ENCODE assay signal across 18 cellular contexts in genomic region chr20:33352258-33353012, GRCh38. TPM values are rescaled to one million over a fixed set of nuclear protein-coding genes. Genes with fewer than 3 reads are reported as not detected.
A peak's percentile ranks its signal among the peaks of the same experiment; 100 is the strongest.
DNase-seq lines count a peak whose midpoint lies in the region; ATAC-seq lines count a peak whose summit lies in the region.
"Had no signal": no experiment of that assay in that cellular context is flagged by ENCODE, and none has a peak within 500 bp of the region (broad histone marks: within the 10 kb centered on the region; RNA-seq: fewer than 3 reads in every experiment).

No MANE protein-coding gene starts in this region.

- peak; percentile 19 for DNase-seq in activated T-cell treated with anti-CD3 and anti-CD28 coated beads, Interleukin-2, amount 50 U/mL, for 24 hours
- DNase-seq in activated T-cell treated with anti-CD3 and anti-CD28 coated beads, Interleukin-2, amount 50 U/mL, for 72 hours, result no peak
- DNase-seq in stimulated activated naive B cell treated with anti-CD40 and anti-IgM and Interleukin-4, amounts not matched to agents 10 μg/mL and 1 μg/mL and 100 μg/mL, for 72 hours, result no peak
- DNase-seq in NCI-H2107 treated with DMSO at 0.1 percent for 48 hours (lab: John Stamatoyannopoulos, UW; ENCODE audit: unreplicated experiment), result no peak
- DNase-seq in HUDEP-2 (lab: John Stamatoyannopoulos, UW; ENCODE audit: unreplicated experiment in 76 of 76), result no peak
- DNase-seq in stimulated activated CD4-positive, alpha-beta T cell treated with anti-CD3 and anti-CD28 coated beads, Interleukin-4, amount 100 ng/mL, for 1 hour, result no peak
- DNase-seq: 8988T, DMS53, KBM-7, NCI-H1048, NCI-H1694, NCI-H446, NCI-H774 had no signal

- no peaks in the 10 kb centered on the region for H3K27me3 Mint-ChIP-seq in activated T-cell treated with anti-CD3 and anti-CD28 coated beads, Interleukin-2, amount 50 U/mL, for 24 hours
- H3K27me3 Mint-ChIP-seq in activated T-cell treated with anti-CD3 and anti-CD28 coated beads, Interleukin-2, amount 50 U/mL, for 72 hours (ENCODE audit: low read depth), result no peaks in the 10 kb centered on the region
- H3K27me3 Mint-ChIP-seq in stimulated activated naive B cell treated with anti-CD40 and anti-IgM and Interleukin-4, amounts not matched to agents 10 μg/mL and 1 μg/mL and 100 μg/mL, for 72 hours, result no peaks in the 10 kb centered on the region

- H3K9ac ChIP-seq in HUES6 (ENCODE audit: low read length), result peak overlapping the region; percentile 7
- H3K9ac ChIP-seq in iPS-20b (ENCODE audit: low read depth, low read length), result peak overlapping the region; percentile 23
- H3K9ac ChIP-seq: BLaER1 treated with 17β-estradiol and CSF1 and Interleukin-3, amounts not matched to agents 10 nM and 100 nM had no signal

- H3K9me3 ChIP-seq in HUES6 (ENCODE audit: control insufficient read depth, insufficient read depth, low read depth, low read length) (no peaks in the 10 kb centered on the region), iPS-20b (ENCODE audit: insufficient read depth, low read depth, low read length) (no peaks in the 10 kb centered on the region)
- H3K9me3 ChIP-seq: BLaER1 treated with 17β-estradiol and CSF1 and Interleukin-3, amounts not matched to agents 10 nM and 100 nM had no signal

- H3K4me3 ChIP-seq in HUES6 (ENCODE audit: low read depth, low read length), result no peak overlapping the region
- H3K4me3 ChIP-seq in iPS-20b (ENCODE audit: low read length), result no peak overlapping the region
- H3K4me3 ChIP-seq: BLaER1 treated with 17β-estradiol and CSF1 and Interleukin-3, amounts not matched to agents 10 nM and 100 nM; SK-N-MC had no signal

- H3K27me3 ChIP-seq in HUES6 (ENCODE audit: control insufficient read depth, insufficient read depth, low read length) (no peaks in the 10 kb centered on the region), iPS-20b (ENCODE audit: insufficient read depth, low read length) (no peaks in the 10 kb centered on the region)
- H3K27me3 ChIP-seq: BLaER1 treated with 17β-estradiol and CSF1 and Interleukin-3, amounts not matched to agents 10 nM and 100 nM had no signal

- peak overlapping the region; percentile 73 for H3K27ac Mint-ChIP-seq in activated T-cell treated with anti-CD3 and anti-CD28 coated beads, Interleukin-2, amount 50 U/mL, for 24 hours
- no peak overlapping the region for H3K27ac Mint-ChIP-seq in activated T-cell treated with anti-CD3 and anti-CD28 coated beads, Interleukin-2, amount 50 U/mL, for 72 hours
- H3K27ac Mint-ChIP-seq in stimulated activated naive B cell treated with anti-CD40 and anti-IgM and Interleukin-4, amounts not matched to agents 10 μg/mL and 1 μg/mL and 100 μg/mL, for 72 hours, result peak overlapping the region; percentile 47

- peaks cover 1% of the 10 kb centered on the region for H3K4me1 Mint-ChIP-seq in activated T-cell treated with anti-CD3 and anti-CD28 coated beads, Interleukin-2, amount 50 U/mL, for 24 hours (ENCODE audit: low read depth)
- peaks cover 7% of the 10 kb centered on the region for H3K4me1 Mint-ChIP-seq in activated T-cell treated with anti-CD3 and anti-CD28 coated beads, Interleukin-2, amount 50 U/mL, for 72 hours (ENCODE audit: low read depth)
- H3K4me1 Mint-ChIP-seq in stimulated activated naive B cell treated with anti-CD40 and anti-IgM and Interleukin-4, amounts not matched to agents 10 μg/mL and 1 μg/mL and 100 μg/mL, for 72 hours, result no peaks in the 10 kb centered on the region

- H3K36me3 ChIP-seq in HUES6 (ENCODE audit: control insufficient read depth, insufficient read depth, low read length) (peaks cover 9% of the 10 kb centered on the region; the same call in 1 of the 2 replicates), iPS-20b (ENCODE audit: insufficient read depth, low read depth, low read length) (peaks cover 3% of the 10 kb centered on the region; the same call in 1 of the 2 replicates)

- H3K36me3 Mint-ChIP-seq in activated T-cell treated with anti-CD3 and anti-CD28 coated beads, Interleukin-2, amount 50 U/mL, for 24 hours (ENCODE audit: low read depth), result peaks cover 71% of the 10 kb centered on the region
- peaks cover 0 to 3% of the 10 kb centered on the region in 2 donors for H3K36me3 Mint-ChIP-seq in activated T-cell treated with anti-CD3 and anti-CD28 coated beads, Interleukin-2, amount 50 U/mL, for 72 hours (ENCODE audit: insufficient read depth in 2 of 2)
- H3K36me3 Mint-ChIP-seq in stimulated activated naive B cell treated with anti-CD40 and anti-IgM and Interleukin-4, amounts not matched to agents 10 μg/mL and 1 μg/mL and 100 μg/mL, for 72 hours, result peaks cover 28 to 57% of the 10 kb centered on the region in 2 donors

- H3K4me1 ChIP-seq in HUES6 (ENCODE audit: control insufficient read depth, insufficient read depth, low read length) (peaks cover 20% of the 10 kb centered on the region), iPS-20b (ENCODE audit: insufficient read depth, low read length) (peaks cover 21% of the 10 kb centered on the region; the same call in 1 of the 2 replicates)

- H3K9me3 Mint-ChIP-seq in activated T-cell treated with anti-CD3 and anti-CD28 coated beads, Interleukin-2, amount 50 U/mL, for 24 hours, result no peaks in the 10 kb centered on the region
- H3K9me3 Mint-ChIP-seq in activated T-cell treated with anti-CD3 and anti-CD28 coated beads, Interleukin-2, amount 50 U/mL, for 72 hours, result no peaks in the 10 kb centered on the region
- H3K9me3 Mint-ChIP-seq in stimulated activated naive B cell treated with anti-CD40 and anti-IgM and Interleukin-4, amounts not matched to agents 10 μg/mL and 1 μg/mL and 100 μg/mL, for 72 hours, result no peaks in the 10 kb centered on the region

- H3K4me3 Mint-ChIP-seq in activated T-cell treated with anti-CD3 and anti-CD28 coated beads, Interleukin-2, amount 50 U/mL, for 24 hours, result no peak overlapping the region
- no peak overlapping the region for H3K4me3 Mint-ChIP-seq in activated T-cell treated with anti-CD3 and anti-CD28 coated beads, Interleukin-2, amount 50 U/mL, for 72 hours
- H3K4me3 Mint-ChIP-seq in stimulated activated naive B cell treated with anti-CD40 and anti-IgM and Interleukin-4, amounts not matched to agents 10 μg/mL and 1 μg/mL and 100 μg/mL, for 72 hours, result no peak overlapping the region

- H3K27ac ChIP-seq in HUES6 (ENCODE audit: low read depth, low read length), result no peak overlapping the region
- no peak overlapping the region for H3K27ac ChIP-seq in iPS-20b (ENCODE audit: low read length)
- H3K27ac ChIP-seq: BLaER1 treated with 17β-estradiol and CSF1 and Interleukin-3, amounts not matched to agents 10 nM and 100 nM; SK-N-MC had no signal

- no peak for ATAC-seq in activated T-cell treated with anti-CD3 and anti-CD28 coated beads, Interleukin-2, amount 50 U/mL, for 72 hours (replicated peaks in 1 of 2)
- no peak for ATAC-seq in stimulated activated naive B cell treated with anti-CD40 and anti-IgM and Interleukin-4, amounts not matched to agents 10 μg/mL and 1 μg/mL and 100 μg/mL, for 72 hours (replicated peaks)
- ATAC-seq: Right ventricle myocardium inferior had no signal

RNA-seq across cellular contexts. Expression of gene CDK5RAP1, which starts 48.9 kb away (rescaled TPM):
- 10 to 100 TPM; 43.0 to 64.2 TPM for total RNA-seq in activated T-cell treated with anti-CD3 and anti-CD28 coated beads, Interleukin-2, amount 50 U/mL, for 72 hours
